Comparison of ENCODE assay signal across 1 cellular context in the genomic region with DNA sequence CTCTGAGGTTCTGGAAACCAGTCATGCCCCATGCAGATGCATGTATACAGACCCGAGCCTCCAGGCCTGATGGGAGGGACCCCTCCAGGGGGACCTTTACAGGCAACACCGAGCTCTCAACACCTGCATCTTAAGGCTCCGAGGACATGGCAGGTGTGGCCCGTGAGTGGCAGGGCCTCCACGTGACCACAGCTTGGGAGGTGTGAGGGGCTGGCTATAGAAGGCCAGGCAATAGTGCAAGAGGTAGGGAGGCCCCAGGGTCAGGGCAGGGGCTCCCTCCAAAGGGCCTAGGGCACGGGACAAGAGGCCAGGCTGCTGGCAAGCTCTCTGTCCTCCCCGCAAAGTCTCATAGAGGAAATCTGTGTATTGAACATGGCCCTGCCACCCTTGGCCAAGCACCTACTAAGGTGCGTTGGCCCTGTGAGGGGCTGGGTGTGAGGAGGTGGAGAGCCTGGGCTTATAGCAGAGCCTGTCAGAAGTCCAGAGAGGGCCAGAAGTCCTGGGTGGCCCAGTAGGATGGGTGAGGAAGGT.
TF ChIP-seq lines count a peak whose summit lies in the region.

No MANE protein-coding gene starts in this region.

TF ChIP-seq in HepG2, 621 proteins besides CTCF, POLR2A, EP300 and RAD21 (continued from another document):
- TF ChIP-seq, protein P1, sequence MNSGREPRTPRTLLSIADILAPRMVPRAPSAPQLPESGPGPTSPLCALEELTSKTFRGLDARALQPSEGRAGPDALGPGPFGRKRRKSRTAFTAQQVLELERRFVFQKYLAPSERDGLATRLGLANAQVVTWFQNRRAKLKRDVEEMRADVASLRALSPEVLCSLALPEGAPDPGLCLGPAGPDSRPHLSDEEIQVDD (CRISPR knock-in tag; IDR thresholded peaks at IDR 0.05; ENCODE audit: borderline replicate concordance): no peak
TF ChIP-seq in HepG2: peak in this region for 0.
